Comparison of ENCODE assay signal across 1 cellular context in genomic region chr7:1298051-1298937, GRCh38.
TF ChIP-seq lines count a peak whose summit lies in the region.

No MANE protein-coding gene starts in this region.

TF ChIP-seq in GM23338, 12 proteins besides CTCF, POLR2A, EP300 and RAD21 (continued from another document):
- TF ChIP-seq, protein P1, sequence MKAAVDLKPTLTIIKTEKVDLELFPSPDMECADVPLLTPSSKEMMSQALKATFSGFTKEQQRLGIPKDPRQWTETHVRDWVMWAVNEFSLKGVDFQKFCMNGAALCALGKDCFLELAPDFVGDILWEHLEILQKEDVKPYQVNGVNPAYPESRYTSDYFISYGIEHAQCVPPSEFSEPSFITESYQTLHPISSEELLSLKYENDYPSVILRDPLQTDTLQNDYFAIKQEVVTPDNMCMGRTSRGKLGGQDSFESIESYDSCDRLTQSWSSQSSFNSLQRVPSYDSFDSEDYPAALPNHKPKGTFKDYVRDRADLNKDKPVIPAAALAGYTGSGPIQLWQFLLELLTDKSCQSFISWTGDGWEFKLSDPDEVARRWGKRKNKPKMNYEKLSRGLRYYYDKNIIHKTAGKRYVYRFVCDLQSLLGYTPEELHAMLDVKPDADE (IDR thresholded peaks at IDR 0.05): no peak
- TF ChIP-seq NANOG (IDR thresholded peaks at IDR 0.05; ENCODE audit: borderline replicate concordance) (no peak), POLR2AphosphoS5 (IDR thresholded peaks at IDR 0.05; ENCODE audit: low read depth) (no peak), REST (IDR thresholded peaks at IDR 0.05; ENCODE audit: unreplicated experiment) (no peak), CREB1 (CRISPR knock-in tag; IDR thresholded peaks at IDR 0.05; ENCODE audit: low read depth) (no peak)
- TF ChIP-seq, protein P2, sequence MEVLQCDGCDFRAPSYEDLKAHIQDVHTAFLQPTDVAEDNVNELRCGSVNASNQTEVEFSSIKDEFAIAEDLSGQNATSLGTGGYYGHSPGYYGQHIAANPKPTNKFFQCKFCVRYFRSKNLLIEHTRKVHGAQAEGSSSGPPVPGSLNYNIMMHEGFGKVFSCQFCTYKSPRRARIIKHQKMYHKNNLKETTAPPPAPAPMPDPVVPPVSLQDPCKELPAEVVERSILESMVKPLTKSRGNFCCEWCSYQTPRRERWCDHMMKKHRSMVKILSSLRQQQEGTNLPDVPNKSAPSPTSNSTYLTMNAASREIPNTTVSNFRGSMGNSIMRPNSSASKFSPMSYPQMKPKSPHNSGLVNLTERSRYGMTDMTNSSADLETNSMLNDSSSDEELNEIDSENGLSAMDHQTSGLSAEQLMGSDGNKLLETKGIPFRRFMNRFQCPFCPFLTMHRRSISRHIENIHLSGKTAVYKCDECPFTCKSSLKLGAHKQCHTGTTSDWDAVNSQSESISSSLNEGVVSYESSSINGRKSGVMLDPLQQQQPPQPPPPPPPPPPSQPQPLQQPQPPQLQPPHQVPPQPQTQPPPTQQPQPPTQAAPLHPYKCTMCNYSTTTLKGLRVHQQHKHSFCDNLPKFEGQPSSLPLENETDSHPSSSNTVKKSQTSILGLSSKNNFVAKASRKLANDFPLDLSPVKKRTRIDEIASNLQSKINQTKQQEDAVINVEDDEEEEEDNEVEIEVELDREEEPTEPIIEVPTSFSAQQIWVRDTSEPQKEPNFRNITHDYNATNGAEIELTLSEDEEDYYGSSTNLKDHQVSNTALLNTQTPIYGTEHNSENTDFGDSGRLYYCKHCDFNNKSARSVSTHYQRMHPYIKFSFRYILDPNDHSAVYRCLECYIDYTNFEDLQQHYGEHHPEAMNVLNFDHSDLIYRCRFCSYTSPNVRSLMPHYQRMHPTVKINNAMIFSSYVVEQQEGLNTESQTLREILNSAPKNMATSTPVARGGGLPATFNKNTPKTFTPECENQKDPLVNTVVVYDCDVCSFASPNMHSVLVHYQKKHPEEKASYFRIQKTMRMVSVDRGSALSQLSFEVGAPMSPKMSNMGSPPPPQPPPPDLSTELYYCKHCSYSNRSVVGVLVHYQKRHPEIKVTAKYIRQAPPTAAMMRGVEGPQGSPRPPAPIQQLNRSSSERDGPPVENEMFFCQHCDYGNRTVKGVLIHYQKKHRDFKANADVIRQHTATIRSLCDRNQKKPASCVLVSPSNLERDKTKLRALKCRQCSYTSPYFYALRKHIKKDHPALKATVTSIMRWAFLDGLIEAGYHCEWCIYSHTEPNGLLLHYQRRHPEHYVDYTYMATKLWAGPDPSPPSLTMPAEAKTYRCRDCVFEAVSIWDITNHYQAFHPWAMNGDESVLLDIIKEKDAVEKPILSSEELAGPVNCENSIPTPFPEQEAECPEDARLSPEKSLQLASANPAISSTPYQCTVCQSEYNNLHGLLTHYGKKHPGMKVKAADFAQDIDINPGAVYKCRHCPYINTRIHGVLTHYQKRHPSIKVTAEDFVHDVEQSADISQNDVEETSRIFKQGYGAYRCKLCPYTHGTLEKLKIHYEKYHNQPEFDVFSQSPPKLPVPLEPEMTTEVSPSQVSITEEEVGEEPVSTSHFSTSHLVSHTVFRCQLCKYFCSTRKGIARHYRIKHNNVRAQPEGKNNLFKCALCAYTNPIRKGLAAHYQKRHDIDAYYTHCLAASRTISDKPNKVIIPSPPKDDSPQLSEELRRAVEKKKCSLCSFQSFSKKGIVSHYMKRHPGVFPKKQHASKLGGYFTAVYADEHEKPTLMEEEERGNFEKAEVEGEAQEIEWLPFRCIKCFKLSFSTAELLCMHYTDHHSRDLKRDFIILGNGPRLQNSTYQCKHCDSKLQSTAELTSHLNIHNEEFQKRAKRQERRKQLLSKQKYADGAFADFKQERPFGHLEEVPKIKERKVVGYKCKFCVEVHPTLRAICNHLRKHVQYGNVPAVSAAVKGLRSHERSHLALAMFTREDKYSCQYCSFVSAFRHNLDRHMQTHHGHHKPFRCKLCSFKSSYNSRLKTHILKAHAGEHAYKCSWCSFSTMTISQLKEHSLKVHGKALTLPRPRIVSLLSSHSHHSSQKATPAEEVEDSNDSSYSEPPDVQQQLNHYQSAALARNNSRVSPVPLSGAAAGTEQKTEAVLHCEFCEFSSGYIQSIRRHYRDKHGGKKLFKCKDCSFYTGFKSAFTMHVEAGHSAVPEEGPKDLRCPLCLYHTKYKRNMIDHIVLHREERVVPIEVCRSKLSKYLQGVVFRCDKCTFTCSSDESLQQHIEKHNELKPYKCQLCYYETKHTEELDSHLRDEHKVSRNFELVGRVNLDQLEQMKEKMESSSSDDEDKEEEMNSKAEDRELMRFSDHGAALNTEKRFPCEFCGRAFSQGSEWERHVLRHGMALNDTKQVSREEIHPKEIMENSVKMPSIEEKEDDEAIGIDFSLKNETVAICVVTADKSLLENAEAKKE (CRISPR knock-in tag; IDR thresholded peaks at IDR 0.05): no peak
